ENCODE assay signal across 1 cellular context in genomic region chr19:54159352-54160181, GRCh38.
TF ChIP-seq lines count a peak whose summit lies in the region.

Gene LENG1, minus strand, starts transcription at chr19:54159721. Its CDS starts 26 bp downstream, at chr19:54159695.

TF ChIP-seq in HepG2, 621 proteins besides CTCF, POLR2A, EP300 and RAD21 (continued from another document and continues in another):
- TF ChIP-seq NRL (CRISPR knock-in tag; IDR thresholded peaks at IDR 0.05; ENCODE audit: borderline replicate concordance) (no peak), SNRNP70 (IDR thresholded peaks at IDR 0.05; ENCODE audit: low read depth, low read length) (no peak), ZBTB49 (CRISPR knock-in tag; IDR thresholded peaks at IDR 0.05; ENCODE audit: borderline replicate concordance) (no peak), ZBTB21 (CRISPR knock-in tag; IDR thresholded peaks at IDR 0.05) (no peak), ZFAT (CRISPR knock-in tag; conservative IDR thresholded peaks at IDR 0.05) (no peak), RNF2 (conservative IDR thresholded peaks at IDR 0.05; ENCODE audit: low read depth) (peak; percentile 72; the same call in 1 of the 2 replicates), ZNF333 (CRISPR knock-in tag; IDR thresholded peaks at IDR 0.05; ENCODE audit: borderline replicate concordance) (peak; percentile 20; the same call in 1 of the 2 replicates), ATF3 (CRISPR knock-in tag; IDR thresholded peaks at IDR 0.05) (no peak), ZNF180 (CRISPR knock-in tag; IDR thresholded peaks at IDR 0.05; ENCODE audit: borderline replicate concordance, low read depth) (no peak), PRPF4 (IDR thresholded peaks at IDR 0.05; ENCODE audit: low read depth, low read length, poor library complexity, severe bottlenecking) (no peak), SALL1 (CRISPR knock-in tag; IDR thresholded peaks at IDR 0.05) (peak; percentile 43), ZC3H4 (CRISPR knock-in tag; IDR thresholded peaks at IDR 0.05; ENCODE audit: borderline replicate concordance) (no peak), HNRNPL (IDR thresholded peaks at IDR 0.05; ENCODE audit: low read depth, low read length) (0 out of 2 replicates have a peak, but pooled peaks have one; percentile 80), ZKSCAN8 (CRISPR knock-in tag; IDR thresholded peaks at IDR 0.05; ENCODE audit: borderline replicate concordance) (0 out of 2 replicates have a peak, but pooled peaks have one; percentile 4), PHB2 (IDR thresholded peaks at IDR 0.05; ENCODE audit: partially characterized antibody) (no peak), ZNF703 (CRISPR knock-in tag; IDR thresholded peaks at IDR 0.05; ENCODE audit: borderline replicate concordance) (no peak), TEAD2 (CRISPR knock-in tag; IDR thresholded peaks at IDR 0.05) (no peak), ZNF431 (CRISPR knock-in tag; IDR thresholded peaks at IDR 0.05; ENCODE audit: borderline replicate concordance, low read depth) (no peak), TBX3 (IDR thresholded peaks at IDR 0.05; ENCODE audit: borderline replicate concordance) (peak; percentile 57; the same call in 1 of the 2 replicates), ARID3A (IDR thresholded peaks at IDR 0.05; ENCODE audit: low read depth, low read length) (no peak; the same call in 1 of the 2 replicates), SOX6 (IDR thresholded peaks at IDR 0.05) (no peak), SOX6 (CRISPR knock-in tag; IDR thresholded peaks at IDR 0.05) (peak; percentile 53), KLF12 (CRISPR knock-in tag; IDR thresholded peaks at IDR 0.05; ENCODE audit: borderline replicate concordance) (peak; percentile 27; the same call in 1 of the 2 replicates), SRSF1 (optimal IDR thresholded peaks at IDR 0.05; ENCODE audit: low read depth, low read length) (no peak), BRCA1 (CRISPR knock-in tag; IDR thresholded peaks at IDR 0.05) (no peak), ZZZ3 (CRISPR knock-in tag; IDR thresholded peaks at IDR 0.05; ENCODE audit: borderline replicate concordance) (0 out of 2 replicates have a peak, but pooled peaks have one; percentile 78), NCOA5 (CRISPR knock-in tag; IDR thresholded peaks at IDR 0.05) (no peak), SOX5 (CRISPR knock-in tag; IDR thresholded peaks at IDR 0.05; ENCODE audit: borderline replicate concordance) (peak; percentile 13; the same call in 1 of the 2 replicates), TOPORS (CRISPR knock-in tag; IDR thresholded peaks at IDR 0.05) (0 out of 2 replicates have a peak, but pooled peaks have one; percentile 41), TBL1XR1 (IDR thresholded peaks at IDR 0.05; ENCODE audit: borderline replicate concordance, low read length, partially characterized antibody) (no peak), TARDBP (CRISPR knock-in tag; IDR thresholded peaks at IDR 0.05) (peak; percentile 3; the same call in 1 of the 2 replicates), BRD4 (CRISPR knock-in tag; IDR thresholded peaks at IDR 0.05) (no peak), POGK (CRISPR knock-in tag; conservative IDR thresholded peaks at IDR 0.05) (peak; percentile 16; the same call in 1 of the 2 replicates), SETDB1 (CRISPR knock-in tag; IDR thresholded peaks at IDR 0.05; ENCODE audit: borderline replicate concordance) (no peak), HES4 (CRISPR knock-in tag; IDR thresholded peaks at IDR 0.05; ENCODE audit: borderline replicate concordance) (no peak; the same call in 1 of the 2 replicates), ATF1 (CRISPR knock-in tag; IDR thresholded peaks at IDR 0.05) (peak; percentile 90), GPN1 (CRISPR knock-in tag; IDR thresholded peaks at IDR 0.05; ENCODE audit: borderline replicate concordance) (no peak), ZNF513 (CRISPR knock-in tag; conservative IDR thresholded peaks at IDR 0.05) (no peak), ZNF121 (CRISPR knock-in tag; IDR thresholded peaks at IDR 0.05) (peak; percentile 80; the same call in 1 of the 2 replicates), FOXJ3 (CRISPR knock-in tag; IDR thresholded peaks at IDR 0.05; ENCODE audit: borderline replicate concordance) (no peak), TFAP4 (IDR thresholded peaks at IDR 0.05; ENCODE audit: borderline replicate concordance, low read depth) (no peak; the same call in 1 of the 2 replicates), SMAD3 (CRISPR knock-in tag; IDR thresholded peaks at IDR 0.05) (no peak), ZMYM2 (CRISPR knock-in tag; IDR thresholded peaks at IDR 0.05) (0 out of 2 replicates have a peak, but pooled peaks have one; percentile 17), ZFP90 (CRISPR knock-in tag; IDR thresholded peaks at IDR 0.05; ENCODE audit: borderline replicate concordance) (no peak), ZNF672 (CRISPR knock-in tag; IDR thresholded peaks at IDR 0.05) (no peak), KDM4B (CRISPR knock-in tag; IDR thresholded peaks at IDR 0.05) (no peak)
- TF ChIP-seq, protein P1, sequence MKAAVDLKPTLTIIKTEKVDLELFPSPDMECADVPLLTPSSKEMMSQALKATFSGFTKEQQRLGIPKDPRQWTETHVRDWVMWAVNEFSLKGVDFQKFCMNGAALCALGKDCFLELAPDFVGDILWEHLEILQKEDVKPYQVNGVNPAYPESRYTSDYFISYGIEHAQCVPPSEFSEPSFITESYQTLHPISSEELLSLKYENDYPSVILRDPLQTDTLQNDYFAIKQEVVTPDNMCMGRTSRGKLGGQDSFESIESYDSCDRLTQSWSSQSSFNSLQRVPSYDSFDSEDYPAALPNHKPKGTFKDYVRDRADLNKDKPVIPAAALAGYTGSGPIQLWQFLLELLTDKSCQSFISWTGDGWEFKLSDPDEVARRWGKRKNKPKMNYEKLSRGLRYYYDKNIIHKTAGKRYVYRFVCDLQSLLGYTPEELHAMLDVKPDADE (CRISPR knock-in tag; IDR thresholded peaks at IDR 0.05) = no peak
- TF ChIP-seq, protein P2, sequence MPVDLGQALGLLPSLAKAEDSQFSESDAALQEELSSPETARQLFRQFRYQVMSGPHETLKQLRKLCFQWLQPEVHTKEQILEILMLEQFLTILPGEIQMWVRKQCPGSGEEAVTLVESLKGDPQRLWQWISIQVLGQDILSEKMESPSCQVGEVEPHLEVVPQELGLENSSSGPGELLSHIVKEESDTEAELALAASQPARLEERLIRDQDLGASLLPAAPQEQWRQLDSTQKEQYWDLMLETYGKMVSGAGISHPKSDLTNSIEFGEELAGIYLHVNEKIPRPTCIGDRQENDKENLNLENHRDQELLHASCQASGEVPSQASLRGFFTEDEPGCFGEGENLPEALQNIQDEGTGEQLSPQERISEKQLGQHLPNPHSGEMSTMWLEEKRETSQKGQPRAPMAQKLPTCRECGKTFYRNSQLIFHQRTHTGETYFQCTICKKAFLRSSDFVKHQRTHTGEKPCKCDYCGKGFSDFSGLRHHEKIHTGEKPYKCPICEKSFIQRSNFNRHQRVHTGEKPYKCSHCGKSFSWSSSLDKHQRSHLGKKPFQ (CRISPR knock-in tag; IDR thresholded peaks at IDR 0.05; ENCODE audit: insufficient replicate concordance) = no peak
- TF ChIP-seq, protein P3, sequence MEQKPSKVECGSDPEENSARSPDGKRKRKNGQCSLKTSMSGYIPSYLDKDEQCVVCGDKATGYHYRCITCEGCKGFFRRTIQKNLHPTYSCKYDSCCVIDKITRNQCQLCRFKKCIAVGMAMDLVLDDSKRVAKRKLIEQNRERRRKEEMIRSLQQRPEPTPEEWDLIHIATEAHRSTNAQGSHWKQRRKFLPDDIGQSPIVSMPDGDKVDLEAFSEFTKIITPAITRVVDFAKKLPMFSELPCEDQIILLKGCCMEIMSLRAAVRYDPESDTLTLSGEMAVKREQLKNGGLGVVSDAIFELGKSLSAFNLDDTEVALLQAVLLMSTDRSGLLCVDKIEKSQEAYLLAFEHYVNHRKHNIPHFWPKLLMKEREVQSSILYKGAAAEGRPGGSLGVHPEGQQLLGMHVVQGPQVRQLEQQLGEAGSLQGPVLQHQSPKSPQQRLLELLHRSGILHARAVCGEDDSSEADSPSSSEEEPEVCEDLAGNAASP (CRISPR knock-in tag; IDR thresholded peaks at IDR 0.05; ENCODE audit: borderline replicate concordance) = 0 out of 2 replicates have a peak, but pooled peaks have one; percentile 23
